ENCODE assay signal across 8 cellular contexts in genomic region chr6:159726196-159726917, GRCh38. TPM values are rescaled to one million over a fixed set of nuclear protein-coding genes. Genes with fewer than 3 reads are reported as not detected.
DNase-seq lines count a peak whose midpoint lies in the region; ATAC-seq and TF ChIP-seq lines count a peak whose summit lies in the region.

No MANE protein-coding gene starts in this region.

- peak overlapping the region; percentile 90 to 98 for H3K4me3 Mint-ChIP-seq in stimulated activated naive CD8-positive, alpha-beta T cell treated with anti-CD3 and anti-CD28 coated beads, Interleukin-15, amount 100 ng/mL, for 72 hours

- H3K27ac Mint-ChIP-seq in stimulated activated naive CD8-positive, alpha-beta T cell treated with anti-CD3 and anti-CD28 coated beads, Interleukin-15, amount 100 ng/mL, for 72 hours = peak overlapping the region; percentile 99 to 100

- no peaks in the 10 kb centered on the region for H3K9me3 Mint-ChIP-seq in stimulated activated naive CD8-positive, alpha-beta T cell treated with anti-CD3 and anti-CD28 coated beads, Interleukin-15, amount 100 ng/mL, for 72 hours

- no peaks in the 10 kb centered on the region for H3K4me1 ChIP-seq in BE2C

- 2 to 4% (median 3%) methylated on average over 32 of the region's 32 CpGs for WGBS in adipose tissue, 3 donors

- peak overlapping the region; percentile 98 for H3K27ac ChIP-seq in adipose tissue (ENCODE audit: low read depth, low read length)

- no peak for DNase-seq in BE2C
- DNase-seq in Jurkat, Clone E6-1 (ENCODE audit: low read depth, low spot score) = no peak
- peak; percentile 57 for DNase-seq in inferior parietal cortex (ENCODE audit: extremely low spot score)
- no peak for DNase-seq in stimulated activated naive CD8-positive, alpha-beta T cell treated with anti-CD3 and anti-CD28 coated beads, Interleukin-15, amount 100 ng/mL, for 72 hours
- no peak for DNase-seq in NCI-H2196 (lab: John Stamatoyannopoulos, UW; ENCODE audit: unreplicated experiment)

- ATAC-seq in GM19372 (IDR thresholded peaks at IDR 0.05; ENCODE audit: low read depth, unreplicated experiment) (peak; percentile 21), GM19467 (IDR thresholded peaks at IDR 0.05; ENCODE audit: unreplicated experiment) (no peak)
- ATAC-seq in stimulated activated naive CD8-positive, alpha-beta T cell treated with anti-CD3 and anti-CD28 coated beads, Interleukin-15, amount 100 ng/mL, for 72 hours = peak; percentile 32

- no peaks in the 10 kb centered on the region for H3K27me3 Mint-ChIP-seq in stimulated activated naive CD8-positive, alpha-beta T cell treated with anti-CD3 and anti-CD28 coated beads, Interleukin-15, amount 100 ng/mL, for 72 hours

- peaks cover 51% of the 10 kb centered on the region for H3K4me1 Mint-ChIP-seq in stimulated activated naive CD8-positive, alpha-beta T cell treated with anti-CD3 and anti-CD28 coated beads, Interleukin-15, amount 100 ng/mL, for 72 hours

- H3K36me3 ChIP-seq in BE2C = peaks cover 7% of the 10 kb centered on the region

- H3K9me3 ChIP-seq in BE2C = no peaks in the 10 kb centered on the region

- TF ChIP-seq CTCF in BE2C (IDR thresholded peaks at IDR 0.05; ENCODE audit: low read depth, low read length) = no peak

- H3K27me3 ChIP-seq in BE2C = no peaks in the 10 kb centered on the region

- peak overlapping the region; percentile 80 for H3K4me3 ChIP-seq in BE2C (ENCODE audit: low read depth, low read length)
- H3K4me3 ChIP-seq in Jurkat, Clone E6-1 (ENCODE audit: low read length) = peak overlapping the region; percentile 66

RNA-seq across cellular contexts. Expression of gene WTAP, which starts 0.9 kb away (rescaled TPM):
- 96.2 TPM for polyA plus RNA-seq in BE2C (2012; ENCODE audit: insufficient read depth, insufficient read length, low read depth)
- polyA plus RNA-seq in Jurkat, Clone E6-1 (2012; ENCODE audit: insufficient read depth, insufficient read length) = 93.0 TPM
- polyA plus RNA-seq in adipose tissue = 10 to 100 TPM; 36.9 to 99.5 (median 96.0) TPM

RNA-seq across cellular contexts. Expression of gene SOD2, which starts 33.3 kb away (rescaled TPM):
- 34.6 TPM for polyA plus RNA-seq in BE2C (2012; ENCODE audit: insufficient read depth, insufficient read length, low read depth)
- polyA plus RNA-seq in Jurkat, Clone E6-1 (2012; ENCODE audit: insufficient read depth, insufficient read length) = 47.0 TPM
- polyA plus RNA-seq in adipose tissue = 1,000 to 10,000 TPM in 1 of 3 donors, 100 to 1,000 TPM in 2; 315 to 1,671 (median 608) TPM

RNA-seq across cellular contexts. Expression of gene ACAT2, which starts 35.5 kb away (rescaled TPM):
- polyA plus RNA-seq in BE2C (2012; ENCODE audit: insufficient read depth, insufficient read length, low read depth) = 12.2 TPM
- polyA plus RNA-seq in Jurkat, Clone E6-1 (2012; ENCODE audit: insufficient read depth, insufficient read length) = 141 TPM
- 10 to 100 TPM in 2 of 3 donors, 1 to 10 TPM in 1; 9.9 to 18.8 (median 16.9) TPM for polyA plus RNA-seq in adipose tissue
